ENCODE assay signal across 13 cellular contexts in genomic region chr20:38728911-38729642, GRCh38. TPM values are rescaled to one million over a fixed set of nuclear protein-coding genes. Genes with fewer than 3 reads are reported as not detected.
DNase-seq lines count a peak whose midpoint lies in the region; ATAC-seq and TF ChIP-seq lines count a peak whose summit lies in the region.
"Had no signal": no experiment of that assay in that cellular context is flagged by ENCODE, and none has a peak within 500 bp of the region (broad histone marks: within the 10 kb centered on the region; RNA-seq: fewer than 3 reads in every experiment).

No MANE protein-coding gene starts in this region.

- peaks cover 44 to 76% (median 66%) of the 10 kb centered on the region in 4 donors for H3K4me1 Mint-ChIP-seq in naive thymus-derived CD8-positive, alpha-beta T cell

- peak; percentile 21 for DNase-seq in DMS153 treated with DMSO at 0.1 percent for 48 hours (lab: John Stamatoyannopoulos, UW; ENCODE audit: unreplicated experiment)
- no peak for DNase-seq in DMS153 (lab: John Stamatoyannopoulos, UW)
- peak; percentile 41 for DNase-seq in KBM-7
- DNase-seq in activated CD8-positive, alpha-beta memory T cell treated with anti-CD3 and anti-CD28 coated beads, Interleukin-2, amount 50 U/mL, for 48 hours, result peak; percentile 59
- DNase-seq in naive thymus-derived CD8-positive, alpha-beta T cell, result peak in 2 of 10 donors; percentile 12 to 58
- no peak for DNase-seq in left ventricle myocardium inferior
- DNase-seq: mammary epithelial cell; stimulated activated CD4-positive, alpha-beta T cell treated with anti-CD3 and anti-CD28 coated beads, Interleukin-1b, Interleukin-23, amount 100 ng/mL, for 48 hours had no signal

- H3K27me3 ChIP-seq in left ventricle myocardium inferior (ENCODE audit: low read depth), result peaks cover 100% of the 10 kb centered on the region

- POLR2A ChIA-PET in naive thymus-derived CD8-positive, alpha-beta T cell (lab: Charles Lee), result interaction anchor here (0.6 kb wide), 1 partner anchor 11 kb away, joined by 4 read pairs; no protein-coding TSS in a partner anchor

- ATAC-seq in naive thymus-derived CD8-positive, alpha-beta T cell, result no peak
- no peak for ATAC-seq in HG03378 (IDR thresholded peaks at IDR 0.05; ENCODE audit: unreplicated experiment)
- no peak for ATAC-seq in HG03469 (IDR thresholded peaks at IDR 0.05; ENCODE audit: unreplicated experiment)

- peak overlapping the region in 6 of 10 donors; percentile 6 to 92 (median 54) for H3K27ac Mint-ChIP-seq in naive thymus-derived CD8-positive, alpha-beta T cell

- in situ Hi-C loops in KBM-7 (cut with MboI; ENCODE audit: low pct_unique_long_range_greater_than_20kb, low sequenced_read_pairs), result no loop called here

- peaks cover 63 to 100% (median 78%) of the 10 kb centered on the region in 5 donors for H3K27me3 Mint-ChIP-seq in naive thymus-derived CD8-positive, alpha-beta T cell

- no peak for TF ChIP-seq CTCF in left ventricle myocardium inferior (IDR thresholded peaks at IDR 0.05; ENCODE audit: borderline replicate concordance)

- H3K4me3 ChIP-seq in left ventricle myocardium inferior, result no peak overlapping the region

- H3K36me3 Mint-ChIP-seq in naive thymus-derived CD8-positive, alpha-beta T cell, result peaks cover 0 to 17% (median 2%) of the 10 kb centered on the region in 3 donors

- H3K27ac ChIP-seq in left ventricle myocardium inferior (replicated peaks), result no peak overlapping the region
- H3K27ac ChIP-seq: 22Rv1, epithelial cell of prostate had no signal

- H3K4me1 ChIP-seq in left ventricle myocardium inferior, result peaks cover 54% of the 10 kb centered on the region

- peaks cover 0 to 5% (median 0%) of the 10 kb centered on the region in 9 donors for H3K9me3 Mint-ChIP-seq in naive thymus-derived CD8-positive, alpha-beta T cell

- H3K9me3 ChIP-seq in left ventricle myocardium inferior (replicated peaks), result no peaks in the 10 kb centered on the region

- intact Hi-C loops in left ventricle myocardium inferior (cut with micrococcal nuclease), result no loop called here

- H3K4me3 Mint-ChIP-seq in naive thymus-derived CD8-positive, alpha-beta T cell, result peak overlapping the region; percentile 18 to 85 (median 74)

- H3K36me3 ChIP-seq in left ventricle myocardium inferior, result no peaks in the 10 kb centered on the region

RNA-seq across cellular contexts. Expression of gene SLC32A1, which starts 4.8 kb away (rescaled TPM):
- total RNA-seq in naive thymus-derived CD8-positive, alpha-beta T cell, result not detected
- not detected for polyA plus RNA-seq in naive thymus-derived CD8-positive, alpha-beta T cell
- total RNA-seq in left ventricle myocardium inferior, result not detected
- total RNA-seq: HT1080, mammary epithelial cell had no signal
- polyA plus RNA-seq: mammary epithelial cell had no signal

RNA-seq across cellular contexts. Expression of gene ACTR5, which starts 19.2 kb away (rescaled TPM):
- 10 to 100 TPM; 20.7 to 21.8 TPM for total RNA-seq in naive thymus-derived CD8-positive, alpha-beta T cell
- 10 to 100 TPM in 2 of 3 donors, 1 to 10 TPM in 1; 8.8 to 10.3 (median 10.2) TPM for polyA plus RNA-seq in naive thymus-derived CD8-positive, alpha-beta T cell
- total RNA-seq in left ventricle myocardium inferior, result 3.1 TPM

Comparison
In these comparisons a context has a peak if more than half of its experiments do, and no peak if none do; other contexts are left out.
1. DNase-seq: peak in DMS153 treated with DMSO at 0.1 percent for 48 hours (single experiment), KBM-7 (single experiment) and activated CD8-positive, alpha-beta memory T cell treated with anti-CD3 and anti-CD28 coated beads, Interleukin-2, amount 50 U/mL, for 48 hours (single experiment); none in DMS153 (single experiment) and left ventricle myocardium inferior (single experiment).